Comparison of ENCODE assay signal across 8 cellular contexts in the genomic region with DNA sequence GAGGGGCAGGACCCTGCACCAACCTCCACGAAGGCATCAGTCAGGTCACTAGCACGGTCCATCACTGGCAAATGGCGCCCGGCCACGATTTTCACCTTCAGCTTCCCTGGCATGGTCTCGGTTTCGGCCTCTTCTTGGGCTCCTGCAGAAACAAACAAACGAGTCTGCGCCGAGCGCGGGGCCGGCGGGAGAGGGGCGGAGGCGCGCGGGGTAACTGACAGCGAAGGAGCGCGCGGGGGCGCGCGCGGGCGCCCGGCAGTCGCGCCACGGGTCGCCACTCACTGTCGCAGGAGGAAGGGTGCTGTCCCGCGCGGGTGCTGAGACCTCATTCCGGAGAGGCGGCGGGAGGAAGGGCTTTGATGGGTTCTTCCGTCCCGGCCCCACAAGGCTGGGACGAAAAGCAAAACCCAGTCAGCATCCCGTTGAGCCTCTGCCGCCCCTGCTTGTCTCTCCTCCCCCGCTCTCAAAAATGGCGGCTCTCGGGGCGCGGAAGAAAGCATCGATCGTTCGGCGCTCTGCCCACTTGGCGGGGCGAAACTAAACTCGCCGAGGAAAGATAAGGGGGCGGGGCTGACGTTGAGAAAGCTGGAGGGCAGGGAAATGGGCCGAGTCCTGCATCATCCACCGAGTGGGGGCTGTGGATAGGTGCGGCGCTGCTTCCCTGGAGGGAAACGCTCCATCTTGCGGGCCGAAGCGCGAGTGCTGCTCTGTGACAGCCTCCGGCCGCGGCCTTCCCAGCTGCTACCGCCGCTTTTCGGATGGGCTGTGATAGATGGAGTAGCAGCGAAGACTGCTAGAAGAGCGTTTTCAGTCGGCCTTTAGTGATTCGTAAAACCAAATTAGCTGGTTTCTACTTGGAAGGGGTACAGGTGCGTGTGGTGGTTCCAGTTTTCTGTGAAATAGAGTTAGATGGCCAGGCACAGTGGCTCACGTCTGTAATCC. TPM values are rescaled to one million over a fixed set of nuclear protein-coding genes. Genes with fewer than 3 reads are reported as not detected.
DNase-seq lines count a peak whose midpoint lies in the region; ATAC-seq and TF ChIP-seq lines count a peak whose summit lies in the region.

A gene with protein sequence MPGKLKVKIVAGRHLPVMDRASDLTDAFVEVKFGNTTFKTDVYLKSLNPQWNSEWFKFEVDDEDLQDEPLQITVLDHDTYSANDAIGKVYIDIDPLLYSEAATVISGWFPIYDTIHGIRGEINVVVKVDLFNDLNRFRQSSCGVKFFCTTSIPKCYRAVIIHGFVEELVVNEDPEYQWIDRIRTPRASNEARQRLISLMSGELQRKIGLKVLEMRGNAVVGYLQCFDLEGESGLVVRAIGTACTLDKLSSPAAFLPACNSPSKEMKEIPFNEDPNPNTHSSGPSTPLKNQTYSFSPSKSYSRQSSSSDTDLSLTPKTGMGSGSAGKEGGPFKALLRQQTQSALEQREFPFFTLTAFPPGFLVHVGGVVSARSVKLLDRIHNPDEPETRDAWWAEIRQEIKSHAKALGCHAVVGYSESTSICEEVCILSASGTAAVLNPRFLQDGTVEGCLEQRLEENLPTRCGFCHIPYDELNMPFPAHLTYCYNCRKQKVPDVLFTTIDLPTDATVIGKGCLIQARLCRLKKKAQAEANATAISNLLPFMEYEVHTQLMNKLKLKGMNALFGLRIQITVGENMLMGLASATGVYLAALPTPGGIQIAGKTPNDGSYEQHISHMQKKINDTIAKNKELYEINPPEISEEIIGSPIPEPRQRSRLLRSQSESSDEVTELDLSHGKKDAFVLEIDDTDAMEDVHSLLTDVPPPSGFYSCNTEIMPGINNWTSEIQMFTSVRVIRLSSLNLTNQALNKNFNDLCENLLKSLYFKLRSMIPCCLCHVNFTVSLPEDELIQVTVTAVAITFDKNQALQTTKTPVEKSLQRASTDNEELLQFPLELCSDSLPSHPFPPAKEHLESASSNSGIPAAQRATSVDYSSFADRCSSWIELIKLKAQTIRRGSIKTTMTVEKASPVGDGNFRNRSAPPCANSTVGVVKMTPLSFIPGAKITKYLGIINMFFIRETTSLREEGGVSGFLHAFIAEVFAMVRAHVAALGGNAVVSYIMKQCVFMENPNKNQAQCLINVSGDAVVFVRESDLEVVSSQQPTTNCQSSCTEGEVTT (minus strand): TSS at position 505 of the 942 bp plus-strand sequence. CDS start 392 bp downstream, at position 113.

- peak; percentile 67 for TF ChIP-seq CTCF in chondrocyte (IDR thresholded peaks at IDR 0.05)

- peak; percentile 81 for ATAC-seq in GM19035 (IDR thresholded peaks at IDR 0.05; ENCODE audit: unreplicated experiment)
- ATAC-seq in HG03354 (IDR thresholded peaks at IDR 0.05; ENCODE audit: poor library complexity, severe bottlenecking, unreplicated experiment), result peak; percentile 77

- H3K9me3 Mint-ChIP-seq in chondrocyte (ENCODE audit: low read depth), result peaks cover 3% of the 10 kb centered on the region

- DNase-seq in Ammon's horn (ENCODE audit: low spot score) (peak; percentile 98), NCI-H446 (lab: John Stamatoyannopoulos, UW) (peak; percentile 93 to 97), chondrocyte (ENCODE audit: low spot score) (peak; percentile 98), kidney glomerular epithelial cell (lab: John Stamatoyannopoulos, UW) (peak; percentile 96)
- DNase-seq in activated CD4-positive, alpha-beta T cell treated with anti-CD3 and anti-CD28 coated beads for 24 hours (ENCODE audit: low read depth in 2 of 2), result peak; percentile 88 to 95
- DNase-seq in stimulated activated CD4-positive, alpha-beta T cell treated with anti-CD3 and anti-CD28 coated beads, Interleukin-1b, Interleukin-23, amount 100 ng/mL, for 1 hour (ENCODE audit: low read depth in 2 of 2), result peak; percentile 83 to 88

- peaks cover 4% of the 10 kb centered on the region for H3K36me3 Mint-ChIP-seq in chondrocyte (ENCODE audit: low read depth)

- peak within 1 kb of the TSS; percentile 89 for H3K4me3 Mint-ChIP-seq in chondrocyte (ENCODE audit: unreplicated experiment)

- no peaks in the 10 kb centered on the region for H3K27me3 Mint-ChIP-seq in chondrocyte (ENCODE audit: low read depth)

- H3K27ac Mint-ChIP-seq in chondrocyte (ENCODE audit: unreplicated experiment), result peak within 1 kb of the TSS; percentile 94

- peaks cover 27% of the 10 kb centered on the region for H3K4me1 Mint-ChIP-seq in chondrocyte (ENCODE audit: low read depth)

RNA-seq across cellular contexts. Expression of the gene that starts here (rescaled TPM):
- total RNA-seq in chondrocyte, result 17.1 to 30.5 TPM (median 17.3 TPM) in 3 replicates

Comparison
In these comparisons a context has a peak if more than half of its experiments do, and no peak if none do; other contexts are left out.
1. Peak in every context shown above with its lines: DNase-seq and ATAC-seq.